Comparison of ENCODE assay signal across 8 cellular contexts in the genomic region with DNA sequence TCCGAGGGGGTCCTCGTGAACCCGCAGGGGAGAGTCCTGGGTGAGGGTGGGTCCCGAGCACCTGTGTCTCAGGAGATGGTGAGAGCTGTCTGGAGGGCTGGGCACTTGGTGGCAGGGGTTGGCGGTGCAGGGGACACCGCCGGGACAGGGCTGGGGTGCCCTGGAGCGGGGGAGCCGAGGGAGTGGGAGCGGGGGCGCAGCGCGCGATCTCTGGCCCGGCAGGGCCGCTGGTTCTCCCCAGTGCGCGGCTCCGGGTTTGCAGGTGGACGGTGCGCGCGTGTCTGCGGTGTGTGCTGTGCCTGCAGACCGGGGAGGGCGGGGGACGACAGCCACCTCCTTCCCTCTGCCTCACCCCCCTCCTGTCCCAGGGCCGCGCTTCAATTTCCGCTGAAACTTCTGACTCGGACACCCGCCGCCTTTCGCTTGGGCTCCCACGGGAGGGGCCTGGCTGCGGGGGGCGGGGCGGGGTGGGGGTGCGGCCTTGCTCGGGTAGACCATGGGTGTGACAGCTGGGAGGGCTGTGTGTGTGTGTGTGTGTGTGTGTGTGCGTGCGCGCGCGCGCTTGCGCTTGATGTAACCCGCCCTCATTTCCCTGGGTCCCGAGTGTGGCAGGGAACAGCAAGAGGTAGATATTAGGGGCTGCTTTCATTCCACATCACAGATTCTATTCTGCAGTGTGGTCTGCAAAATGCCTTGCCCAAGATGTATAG. TPM values are rescaled to one million over a fixed set of nuclear protein-coding genes. Genes with fewer than 3 reads are reported as not detected.
DNase-seq lines count a peak whose midpoint lies in the region; ATAC-seq and TF ChIP-seq lines count a peak whose summit lies in the region.

No MANE protein-coding gene starts in this region.

- peak; percentile 73 to 75 for ATAC-seq in CD4-positive, CD25-positive, alpha-beta regulatory T cell (ENCODE audit: low read depth in 2 of 2)
- ATAC-seq in GM19395 (IDR thresholded peaks at IDR 0.05; ENCODE audit: unreplicated experiment), result peak; percentile 77
- ATAC-seq in HG03521 (IDR thresholded peaks at IDR 0.05; ENCODE audit: unreplicated experiment), result peak; percentile 60

- no TSS peak for BruUV-seq in PC-9 (replicated peaks; lab: Mats Ljungman, UMichigan)

- H3K4me3 Mint-ChIP-seq in CD4-positive, CD25-positive, alpha-beta regulatory T cell, result peak overlapping the region; percentile 87 to 92 (median 90)

- peaks cover 7% of the 10 kb centered on the region for H3K36me3 Mint-ChIP-seq in CD4-positive, CD25-positive, alpha-beta regulatory T cell

- DNase-seq in CD4-positive, CD25-positive, alpha-beta regulatory T cell, result peak; percentile 59 to 91 (median 73)
- DNase-seq in PC-9 (peak; percentile 65 to 84), fibroblast of mammary gland (ENCODE audit: low read depth) (peak; percentile 73)
- peak; percentile 83 to 86 for DNase-seq in activated T-cell treated with anti-CD3 and anti-CD28 coated beads, Interleukin-2, amount 50 U/mL, for 48 hours

- TF ChIP-seq RAD21 in neural cell (conservative IDR thresholded peaks at IDR 0.05), result no peak

- H3K9me2 ChIP-seq in PC-9 (ENCODE audit: insufficient read depth), result no peaks in the 10 kb centered on the region
- H3K9me2 ChIP-seq in neural cell (ENCODE audit: insufficient read depth, low read length), result no peaks in the 10 kb centered on the region

- H4K20me1 ChIP-seq in PC-9 (ENCODE audit: insufficient read depth), result peaks cover 42% of the 10 kb centered on the region
- H4K20me1 ChIP-seq in neural cell (ENCODE audit: insufficient read depth), result no peaks in the 10 kb centered on the region

- H3F3A ChIP-seq in PC-9 (ENCODE audit: insufficient read depth, low read depth) (peaks cover 69% of the 10 kb centered on the region), neural cell (ENCODE audit: insufficient read depth, low read length, poor library complexity, severe bottlenecking) (no peaks in the 10 kb centered on the region)

- H3K9ac ChIP-seq in neural cell (ENCODE audit: low read length) (peak overlapping the region; percentile 55), stomach smooth muscle (ENCODE audit: low read length in 2 of 2) (no peak overlapping the region)

- TF ChIP-seq CTCF in PC-9 (conservative IDR thresholded peaks at IDR 0.05) (no peak), fibroblast of mammary gland (conservative IDR thresholded peaks at IDR 0.05; ENCODE audit: control insufficient read depth, insufficient read depth, low read depth, low read length) (no peak), neural cell (IDR thresholded peaks at IDR 0.05; ENCODE audit: poor library complexity, severe bottlenecking) (no peak)

- no peaks in the 10 kb centered on the region for H3K36me3 ChIP-seq in CD4-positive, CD25-positive, alpha-beta regulatory T cell (ENCODE audit: control insufficient read depth, insufficient read depth, low read length)
- peaks cover 47% of the 10 kb centered on the region for H3K36me3 ChIP-seq in PC-9 (ENCODE audit: low read depth)
- no peaks in the 10 kb centered on the region for H3K36me3 ChIP-seq in neural cell (ENCODE audit: insufficient read depth, low read length)
- H3K36me3 ChIP-seq in stomach smooth muscle (ENCODE audit: control insufficient read depth in 2 of 2, insufficient read depth in 2 of 2, low read length in 2 of 2), result no peaks in the 10 kb centered on the region

- no peak overlapping the region for H3K4me3 ChIP-seq in CD4-positive, CD25-positive, alpha-beta regulatory T cell (ENCODE audit: low read depth, low read length)
- peak overlapping the region; percentile 59 for H3K4me3 ChIP-seq in PC-9
- peak overlapping the region; percentile 68 for H3K4me3 ChIP-seq in fibroblast of mammary gland (ENCODE audit: control insufficient read depth, low read depth, low read length)
- peak overlapping the region; percentile 66 for H3K4me3 ChIP-seq in neural cell (ENCODE audit: low read length)
- H3K4me3 ChIP-seq in stomach smooth muscle (ENCODE audit: low read length in 2 of 2), result peak overlapping the region; percentile 19 to 69

- no peak for TF ChIP-seq EP300 in neural cell (conservative IDR thresholded peaks at IDR 0.05; ENCODE audit: poor library complexity, severe bottlenecking)

- POLR2A ChIA-PET in PC-9 (lab: Charles Lee; ENCODE audit: unreplicated experiment), result interaction anchor here (0.5 to 1.2 kb wide), 3 partner anchors 12 to 21 kb away, joined by 3 to 7 read pairs (median 5); no protein-coding TSS in a partner anchor

- H3K27me3 ChIP-seq in CD4-positive, CD25-positive, alpha-beta regulatory T cell (ENCODE audit: control insufficient read depth, insufficient read depth, low read length), result no peaks in the 10 kb centered on the region
- H3K27me3 ChIP-seq in PC-9 (ENCODE audit: insufficient read depth, low read depth) (no peaks in the 10 kb centered on the region), neural cell (ENCODE audit: insufficient read depth, low read depth, low read length) (peaks cover 18% of the 10 kb centered on the region), stomach smooth muscle (ENCODE audit: control insufficient read depth in 1 of 2, insufficient read depth in 2 of 2, low read length in 2 of 2) (peaks cover 5 to 22% of the 10 kb centered on the region in 2 donors)

- H3K9me3 ChIP-seq in CD4-positive, CD25-positive, alpha-beta regulatory T cell (ENCODE audit: control insufficient read depth in 2 of 2, low read length in 2 of 2), result no peaks in the 10 kb centered on the region
- H3K9me3 ChIP-seq in PC-9 (ENCODE audit: insufficient read depth, low read depth) (no peaks in the 10 kb centered on the region), neural cell (ENCODE audit: low read length) (no peaks in the 10 kb centered on the region), stomach smooth muscle (ENCODE audit: control insufficient read depth in 2 of 2, low read length in 2 of 2) (no peaks in the 10 kb centered on the region)

- H3K27ac Mint-ChIP-seq in CD4-positive, CD25-positive, alpha-beta regulatory T cell, result peak overlapping the region; percentile 56 to 88 (median 75)

- CTCF ChIA-PET in PC-9 (lab: Charles Lee), result interaction anchor here (1.3 kb wide), 1 partner anchor 19 kb away, joined by 5 read pairs; no protein-coding TSS in a partner anchor

- H3K79me2 ChIP-seq in PC-9 (ENCODE audit: low read depth) (peaks cover 66% of the 10 kb centered on the region), neural cell (replicated peaks; ENCODE audit: insufficient read depth, low read length) (no peaks in the 10 kb centered on the region)

- peaks cover 10% of the 10 kb centered on the region for H3K27me3 Mint-ChIP-seq in CD4-positive, CD25-positive, alpha-beta regulatory T cell

- H3K4me1 ChIP-seq in CD4-positive, CD25-positive, alpha-beta regulatory T cell (ENCODE audit: control insufficient read depth, insufficient read depth, low read length, poor library complexity, severe bottlenecking), result peaks cover 5% of the 10 kb centered on the region
- H3K4me1 ChIP-seq in PC-9 (replicated peaks; ENCODE audit: insufficient read depth), result peaks cover 62% of the 10 kb centered on the region
- H3K4me1 ChIP-seq in stomach smooth muscle (ENCODE audit: control insufficient read depth, insufficient read depth, low read length), result peaks cover 12% of the 10 kb centered on the region

- H3K4me1 Mint-ChIP-seq in CD4-positive, CD25-positive, alpha-beta regulatory T cell, result peaks cover 9 to 25% (median 18%) of the 10 kb centered on the region in 4 donors

- peak overlapping the region; percentile 95 for H3K4me2 ChIP-seq in PC-9
- H3K4me2 ChIP-seq in neural cell (ENCODE audit: low read length), result no peak overlapping the region

- H3K27ac ChIP-seq in CD4-positive, CD25-positive, alpha-beta regulatory T cell (ENCODE audit: insufficient read depth, low read length, poor library complexity, severe bottlenecking), result peak overlapping the region; percentile 57
- peak overlapping the region; percentile 99 for H3K27ac ChIP-seq in PC-9
- H3K27ac ChIP-seq in neural cell (ENCODE audit: low read length), result no peak overlapping the region
- H3K27ac ChIP-seq in stomach smooth muscle (ENCODE audit: low read length), result no peak overlapping the region

- H3K9me3 Mint-ChIP-seq in CD4-positive, CD25-positive, alpha-beta regulatory T cell, result no peaks in the 10 kb centered on the region

- intact Hi-C loops in PC-9 (cut with micrococcal nuclease; ENCODE audit: unreplicated experiment), result loop anchor here (2.0 kb wide), 1 partner anchor 25 kb away; no protein-coding TSS in a partner anchor

- no peak overlapping the region for H2AFZ ChIP-seq in PC-9
- H2AFZ ChIP-seq in neural cell (ENCODE audit: low read depth, low read length), result no peak overlapping the region

TF ChIP-seq in neural cell, 6 proteins besides CTCF, POLR2A, EP300 and RAD21:
- TF ChIP-seq MXI1 (conservative IDR thresholded peaks at IDR 0.05; ENCODE audit: poor library complexity, severe bottlenecking), result no peak
- no peak for TF ChIP-seq SMC3 (conservative IDR thresholded peaks at IDR 0.05; ENCODE audit: poor library complexity)
- no peak for TF ChIP-seq TAF1 (IDR thresholded peaks at IDR 0.05; ENCODE audit: low read depth)
- TF ChIP-seq POLR2AphosphoS5 (IDR thresholded peaks at IDR 0.05), result no peak
- TF ChIP-seq EZH2 (IDR thresholded peaks at IDR 0.05; ENCODE audit: borderline replicate concordance, insufficient read depth, low read length, poor library complexity, severe bottlenecking), result no peak

RNA-seq across cellular contexts. Expression of a gene that starts 1.2 kb away (rescaled TPM):
- total RNA-seq in CD4-positive, CD25-positive, alpha-beta regulatory T cell, result 6.0 TPM
- 10 to 100 TPM; 15.0 to 22.6 (median 19.6) TPM for polyA plus RNA-seq in CD4-positive, CD25-positive, alpha-beta regulatory T cell
- total RNA-seq in PC-9 (2021), result 81.0 and 82.0 TPM in 2 replicates
- polyA plus RNA-seq in neural cell, result 6.0 and 6.8 TPM in 2 replicates
- polyA minus RNA-seq in neural cell, result 9.0 and 9.7 TPM in 2 replicates

RNA-seq across cellular contexts. Expression of a gene that starts 26.4 kb away (rescaled TPM):
- 93.9 TPM for total RNA-seq in CD4-positive, CD25-positive, alpha-beta regulatory T cell
- 100 to 1,000 TPM in 1 of 4 donors, 10 to 100 TPM in 3; 87.5 to 115 (median 91.8) TPM for polyA plus RNA-seq in CD4-positive, CD25-positive, alpha-beta regulatory T cell
- total RNA-seq in PC-9 (2021), result 176 and 212 TPM in 2 replicates
- polyA plus RNA-seq in neural cell, result 38.4 and 60.2 TPM in 2 replicates
- 23.1 and 23.2 TPM in 2 replicates for polyA minus RNA-seq in neural cell

RNA-seq across cellular contexts. Expression of a gene that starts 34.8 kb away (rescaled TPM):
- total RNA-seq in CD4-positive, CD25-positive, alpha-beta regulatory T cell, result 1.5 TPM
- 1 to 10 TPM in 2 of 4 donors, under 1 TPM in 1, not detected in 1; 0.52 to 1.5 (median 1.1) TPM for polyA plus RNA-seq in CD4-positive, CD25-positive, alpha-beta regulatory T cell
- 15.0 and 16.5 TPM in 2 replicates for total RNA-seq in PC-9 (2021)
- 19.6 and 43.1 TPM in 2 replicates for polyA plus RNA-seq in neural cell
- 29.2 and 30.7 TPM in 2 replicates for polyA minus RNA-seq in neural cell

RNA-seq across cellular contexts. Expression of a gene that starts 56.4 kb away (rescaled TPM):
- 4.9 TPM for total RNA-seq in CD4-positive, CD25-positive, alpha-beta regulatory T cell
- under 1 TPM; 0.29 to 0.44 (median 0.38) TPM for polyA plus RNA-seq in CD4-positive, CD25-positive, alpha-beta regulatory T cell
- 49.5 and 57.1 TPM in 2 replicates for total RNA-seq in PC-9 (2021)
- polyA plus RNA-seq in neural cell, result 6.8 and 9.6 TPM in 2 replicates
- 12.5 and 13.4 TPM in 2 replicates for polyA minus RNA-seq in neural cell

Comparison
In these comparisons a context has a peak if more than half of its experiments do, and no peak if none do; other contexts are left out.
1. H3K27ac ChIP-seq: peak in CD4-positive, CD25-positive, alpha-beta regulatory T cell (single experiment) and PC-9 (single experiment); none in neural cell (single experiment) and stomach smooth muscle (single experiment).
2. RNA of a gene that starts 1.2 kb away (total RNA-seq): 81.0 to 82.0 TPM in PC-9; 6.0 TPM in CD4-positive, CD25-positive, alpha-beta regulatory T cell (single experiment); every median in the first group is over 10 times any median in the second.
3. Peak in every context shown above with its lines, with median percentiles within 50 percentile points of each other: ATAC-seq and DNase-seq.